Comparison of ENCODE assay signal across 1 cellular context in the genomic region with DNA sequence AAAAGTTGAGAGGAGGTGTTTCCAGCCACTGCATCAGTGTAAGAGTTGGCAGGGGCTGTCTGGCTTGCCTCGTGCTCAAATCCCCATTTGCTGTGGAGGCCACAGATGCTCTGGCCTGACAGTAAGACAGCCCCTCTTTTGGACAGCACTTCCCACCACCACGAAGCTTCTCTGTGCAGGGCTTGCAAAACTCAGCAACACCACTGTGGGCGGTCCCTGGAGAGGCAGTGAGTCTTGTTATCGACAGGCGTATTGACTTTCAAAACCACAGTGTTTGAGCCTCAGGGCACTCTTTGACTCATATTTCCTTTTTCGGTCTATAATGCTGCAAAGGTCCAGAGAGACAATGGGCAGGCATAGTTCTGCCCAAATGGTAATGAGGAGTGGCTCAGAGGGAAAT.
A peak's percentile ranks its signal among the peaks of the same experiment; 100 is the strongest.
TF ChIP-seq lines count a peak whose summit lies in the region.

No MANE protein-coding gene starts in this region.

TF ChIP-seq in GM12878, 131 proteins besides CTCF, POLR2A, EP300 and RAD21 (continued from another document):
- TF ChIP-seq, protein P1, sequence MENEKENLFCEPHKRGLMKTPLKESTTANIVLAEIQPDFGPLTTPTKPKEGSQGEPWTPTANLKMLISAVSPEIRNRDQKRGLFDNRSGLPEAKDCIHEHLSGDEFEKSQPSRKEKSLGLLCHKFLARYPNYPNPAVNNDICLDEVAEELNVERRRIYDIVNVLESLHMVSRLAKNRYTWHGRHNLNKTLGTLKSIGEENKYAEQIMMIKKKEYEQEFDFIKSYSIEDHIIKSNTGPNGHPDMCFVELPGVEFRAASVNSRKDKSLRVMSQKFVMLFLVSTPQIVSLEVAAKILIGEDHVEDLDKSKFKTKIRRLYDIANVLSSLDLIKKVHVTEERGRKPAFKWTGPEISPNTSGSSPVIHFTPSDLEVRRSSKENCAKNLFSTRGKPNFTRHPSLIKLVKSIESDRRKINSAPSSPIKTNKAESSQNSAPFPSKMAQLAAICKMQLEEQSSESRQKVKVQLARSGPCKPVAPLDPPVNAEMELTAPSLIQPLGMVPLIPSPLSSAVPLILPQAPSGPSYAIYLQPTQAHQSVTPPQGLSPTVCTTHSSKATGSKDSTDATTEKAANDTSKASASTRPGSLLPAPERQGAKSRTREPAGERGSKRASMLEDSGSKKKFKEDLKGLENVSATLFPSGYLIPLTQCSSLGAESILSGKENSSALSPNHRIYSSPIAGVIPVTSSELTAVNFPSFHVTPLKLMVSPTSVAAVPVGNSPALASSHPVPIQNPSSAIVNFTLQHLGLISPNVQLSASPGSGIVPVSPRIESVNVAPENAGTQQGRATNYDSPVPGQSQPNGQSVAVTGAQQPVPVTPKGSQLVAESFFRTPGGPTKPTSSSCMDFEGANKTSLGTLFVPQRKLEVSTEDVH (IDR thresholded peaks at IDR 0.05; ENCODE audit: low read depth, partially characterized antibody), result no peak
- TF ChIP-seq BHLHE40 (IDR thresholded peaks at IDR 0.05; ENCODE audit: borderline replicate concordance in 1 of 2, low read depth in 2 of 2, low read length in 1 of 2) (peak in 1 of 2 experiments; percentile 43; a peak in 2 of 4 replicates), SUPT20H (IDR thresholded peaks at IDR 0.05; ENCODE audit: borderline replicate concordance, control insufficient read depth, low read depth, low read length) (no peak), NRF1 (conservative IDR thresholded peaks at IDR 0.05; ENCODE audit: low read depth, low read length) (no peak), ZNF622 (IDR thresholded peaks at IDR 0.05) (no peak), ESRRA (IDR thresholded peaks at IDR 0.05; ENCODE audit: low read length) (no peak), IKZF1 (conservative IDR thresholded peaks at IDR 0.05) (peak; percentile 88), RAD51 (IDR thresholded peaks at IDR 0.05) (no peak), POLR2AphosphoS5 (IDR thresholded peaks at IDR 0.05; ENCODE audit: low read length) (no peak), RUNX3 (IDR thresholded peaks at IDR 0.05; ENCODE audit: low read length) (peak; percentile 98), MTA3 (IDR thresholded peaks at IDR 0.05; ENCODE audit: borderline replicate concordance, low read length) (no peak; the same call in 1 of the 2 replicates), TCF12 (IDR thresholded peaks at IDR 0.05; ENCODE audit: low read depth, low read length) (no peak), NR2C2 (IDR thresholded peaks at IDR 0.05; ENCODE audit: borderline replicate concordance, control insufficient read depth, insufficient read length, low read depth) (no peak), TCF7 (IDR thresholded peaks at IDR 0.05; ENCODE audit: borderline replicate concordance) (no peak), SKIL (IDR thresholded peaks at IDR 0.05; ENCODE audit: low read depth, poor library complexity, severe bottlenecking) (no peak), BMI1 (IDR thresholded peaks at IDR 0.05; ENCODE audit: borderline replicate concordance) (peak; percentile 59; the same call in 1 of the 2 replicates), NR2F1 (conservative IDR thresholded peaks at IDR 0.05) (peak; percentile 62; the same call in 1 of the 2 replicates), CBFB (IDR thresholded peaks at IDR 0.05; ENCODE audit: low read depth) (no peak), STAT3 (IDR thresholded peaks at IDR 0.05; ENCODE audit: low read depth, low read length) (no peak), CEBPB (IDR thresholded peaks at IDR 0.05; ENCODE audit: borderline replicate concordance in 1 of 2, low read depth in 2 of 2, low read length in 2 of 2) (no peak), RBBP5 (conservative IDR thresholded peaks at IDR 0.05) (no peak), RFX5 (IDR thresholded peaks at IDR 0.05; ENCODE audit: low read depth, low read length) (no peak), MEF2B (IDR thresholded peaks at IDR 0.05; ENCODE audit: partially characterized antibody, poor library complexity, severe bottlenecking) (peak; percentile 93), ZNF687 (IDR thresholded peaks at IDR 0.05) (no peak), NFXL1 (IDR thresholded peaks at IDR 0.05; ENCODE audit: borderline replicate concordance) (no peak), MXI1 (IDR thresholded peaks at IDR 0.05; ENCODE audit: low read depth, low read length) (no peak), TBL1XR1 (IDR thresholded peaks at IDR 0.05; ENCODE audit: low read depth, low read length) (peak; percentile 55; the same call in 1 of the 2 replicates)
- TF ChIP-seq, protein P2, sequence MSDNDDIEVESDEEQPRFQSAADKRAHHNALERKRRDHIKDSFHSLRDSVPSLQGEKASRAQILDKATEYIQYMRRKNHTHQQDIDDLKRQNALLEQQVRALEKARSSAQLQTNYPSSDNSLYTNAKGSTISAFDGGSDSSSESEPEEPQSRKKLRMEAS (IDR thresholded peaks at IDR 0.05; ENCODE audit: low read depth, low read length), result no peak
- TF ChIP-seq, protein P3, sequence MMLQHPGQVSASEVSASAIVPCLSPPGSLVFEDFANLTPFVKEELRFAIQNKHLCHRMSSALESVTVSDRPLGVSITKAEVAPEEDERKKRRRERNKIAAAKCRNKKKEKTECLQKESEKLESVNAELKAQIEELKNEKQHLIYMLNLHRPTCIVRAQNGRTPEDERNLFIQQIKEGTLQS (IDR thresholded peaks at IDR 0.05; ENCODE audit: borderline replicate concordance, extremely low read depth, low read depth, low read length), result no peak
